Comparison of ENCODE assay signal across 15 cellular contexts in genomic region chr11:69496631-69497220, GRCh38. TPM values are rescaled to one million over a fixed set of nuclear protein-coding genes. Genes with fewer than 3 reads are reported as not detected.
DNase-seq lines count a peak whose midpoint lies in the region; ATAC-seq, FAIRE-seq and TF ChIP-seq lines count a peak whose summit lies in the region.
"Had no signal": no experiment of that assay in that cellular context is flagged by ENCODE, and none has a peak within 500 bp of the region (broad histone marks: within the 10 kb centered on the region; RNA-seq: fewer than 3 reads in every experiment).

No MANE protein-coding gene starts in this region.

- H3K4me1 Mint-ChIP-seq in HFFc6 (ENCODE audit: low read depth) = peaks cover 27% of the 10 kb centered on the region
- no peaks in the 10 kb centered on the region for H3K4me1 Mint-ChIP-seq in endodermal cell

- H2AFZ ChIP-seq in HepG2 (ENCODE audit: low read length) = no peak overlapping the region

- H3K9ac ChIP-seq in endodermal cell (ENCODE audit: extremely low read depth, low read length, poor library complexity, severe bottlenecking) = no peak overlapping the region
- peak overlapping the region; percentile 74 for H3K9ac ChIP-seq in HepG2 (ENCODE audit: insufficient read depth, low read depth, low read length)

- ATAC-seq in HepG2 (peak; percentile 41), GM21619 (IDR thresholded peaks at IDR 0.05; ENCODE audit: unreplicated experiment) (no peak)
- no peak for ATAC-seq in activated CD4-positive, CD25-positive, alpha-beta regulatory T cell treated with anti-CD3 and anti-CD28 coated beads, Interleukin-2, amount 50 U/mL, for 24 hours

- H3K36me3 ChIP-seq in endodermal cell (ENCODE audit: control insufficient read depth, insufficient read depth, low read length) (no peaks in the 10 kb centered on the region), HepG2 (replicated peaks in 1 of 2; ENCODE audit: control insufficient read depth in 1 of 2, insufficient read depth in 2 of 2, low read length in 2 of 2) (no peaks in the 10 kb centered on the region), small intestine (ENCODE audit: control insufficient read depth in 2 of 2, insufficient read depth in 2 of 2, low read length in 2 of 2) (no peaks in the 10 kb centered on the region)
- H3K36me3 ChIP-seq: thyroid gland had no signal

- H3K27ac ChIP-seq in endodermal cell (ENCODE audit: low read depth, low read length) = peak overlapping the region; percentile 92
- H3K27ac ChIP-seq in HepG2 (ENCODE audit: extremely low read length, insufficient read depth, low read length) = peak overlapping the region; percentile 73
- peak overlapping the region in 1 of 2 donors; percentile 22 for H3K27ac ChIP-seq in small intestine (ENCODE audit: low read depth in 1 of 2, low read length in 1 of 2)

- H3K4me2 ChIP-seq in HepG2 (ENCODE audit: low read depth, low read length) = peak overlapping the region; percentile 88

- POLR2A ChIA-PET in HepG2 (lab: Yijun Ruan, JAX) = interaction anchor here (0.6 to 2.6 kb wide), 10 partner anchors 12 to 340 kb away, joined by 3 to 16 read pairs (median 4); a partner anchor contains a TSS

- FAIRE-seq in HepG2 (lab: Jason Lieb, UNC) = no peak
- FAIRE-seq in small intestine (lab: Jason Lieb, UNC) = no peak
- no peak for FAIRE-seq in frontal cortex (lab: Jason Lieb, UNC)

- CTCF ChIA-PET in HepG2 (lab: Yijun Ruan, JAX; ENCODE audit: low intra/inter-chr PET ratio, low total read pairs) = no interaction called here

- WGBS in endodermal cell (ENCODE audit: insufficient coverage in 1 of 2, insufficient read length in 1 of 2), 2 experiments = 67 to 88% methylated on average over 1 to 12 of the region's 12 CpGs
- 50% methylated on average over 4 of the region's 12 CpGs for WGBS in HepG2 (ENCODE audit: low lambda C conversion rate)
- WGBS in small intestine, 3 donors = 31 to 47% (median 35%) methylated on average over 11 to 12 of the region's 12 CpGs

- TSS peak; percentile 87 for BruUV-seq in HepG2 (replicated peaks; lab: Mats Ljungman, UMichigan)

- H3K9me3 ChIP-seq in endodermal cell (ENCODE audit: control insufficient read depth, low read length) = no peaks in the 10 kb centered on the region
- H3K9me3 ChIP-seq in HepG2 (ENCODE audit: low read length) = no peaks in the 10 kb centered on the region
- H3K9me3 ChIP-seq in small intestine (ENCODE audit: control insufficient read depth, low read depth) = no peaks in the 10 kb centered on the region
- H3K9me3 ChIP-seq: thyroid gland had no signal

- no peaks in the 10 kb centered on the region for H4K20me1 ChIP-seq in HepG2 (ENCODE audit: insufficient read depth, low read length)

- TF ChIP-seq POLR2A in HepG2 (IDR thresholded peaks at IDR 0.05; ENCODE audit: insufficient read depth in 1 of 2, low read depth in 2 of 2, low read length in 2 of 2) = no peak

- DNase-seq in HFFc6 = no peak
- no peak for DNase-seq in endodermal cell
- no peak for DNase-seq in HepG2 (ENCODE audit: low spot score)
- peak; percentile 35 for DNase-seq in small intestine
- no peak for DNase-seq in frontal cortex (ENCODE audit: low spot score in 2 of 2)
- no peak for DNase-seq in foreskin melanocyte
- DNase-seq: activated CD8-positive, alpha-beta memory T cell treated with anti-CD3 and anti-CD28 coated beads for 24 hours; Kasumi-1; NCI-H2107 had no signal

- no peaks in the 10 kb centered on the region for H3K36me3 Mint-ChIP-seq in HFFc6 (ENCODE audit: low read depth)
- H3K36me3 Mint-ChIP-seq in endodermal cell (ENCODE audit: low read depth) = no peaks in the 10 kb centered on the region
- H3K36me3 Mint-ChIP-seq: activated naive CD8-positive, alpha-beta T cell; memory B cell had no signal

- H3K27me3 Mint-ChIP-seq in HFFc6 (ENCODE audit: insufficient read depth) (peaks cover 2% of the 10 kb centered on the region), endodermal cell (ENCODE audit: insufficient read depth) (peaks cover 1% of the 10 kb centered on the region)

- H3K4me1 ChIP-seq in endodermal cell (ENCODE audit: control insufficient read depth, insufficient read depth, low read length) = no peaks in the 10 kb centered on the region
- H3K4me1 ChIP-seq in HepG2 (ENCODE audit: insufficient read depth, low read length) = peaks cover 69% of the 10 kb centered on the region
- H3K4me1 ChIP-seq in small intestine (ENCODE audit: control insufficient read depth in 2 of 2, insufficient read depth in 1 of 2, low read depth in 1 of 2, low read length in 1 of 2) = peaks cover 0 to 8% of the 10 kb centered on the region in 2 donors

- H3K27me3 ChIP-seq in endodermal cell (ENCODE audit: control insufficient read depth, insufficient read depth, low read length, poor library complexity, severe bottlenecking) (no peaks in the 10 kb centered on the region), HepG2 (ENCODE audit: control insufficient read depth in 1 of 2, insufficient read depth in 2 of 2, low read length in 2 of 2) (peaks cover 2 to 3% of the 10 kb centered on the region in 2 experiments; a peak in 2 of 5 replicates), small intestine (ENCODE audit: control insufficient read depth in 2 of 2, insufficient read depth in 2 of 2, low read length in 2 of 2) (no peaks in the 10 kb centered on the region)
- H3K27me3 ChIP-seq: thyroid gland had no signal

- H3K9me3 Mint-ChIP-seq in HFFc6 = no peaks in the 10 kb centered on the region
- H3K9me3 Mint-ChIP-seq in endodermal cell = no peaks in the 10 kb centered on the region
- H3K9me3 Mint-ChIP-seq: memory B cell had no signal

- H3K27ac Mint-ChIP-seq in HFFc6 (peak overlapping the region; percentile 74), endodermal cell (no peak overlapping the region)
- H3K27ac Mint-ChIP-seq: activated naive CD8-positive, alpha-beta T cell; memory B cell had no signal

- H3K4me3 ChIP-seq in endodermal cell (ENCODE audit: low read length) (no peak overlapping the region), HepG2 (replicated peaks in 1 of 3; ENCODE audit: insufficient read depth in 1 of 3, low read depth in 2 of 3, low read length in 3 of 3) (peak overlapping the region in 2 of 3 experiments; percentile 39 to 63; a peak in 4 of 6 replicates), small intestine (ENCODE audit: low read depth in 1 of 2, low read length in 2 of 2) (no peak overlapping the region)
- H3K4me3 ChIP-seq: thyroid gland had no signal

- TF ChIP-seq RAD21 in HepG2 (CRISPR knock-in tag; IDR thresholded peaks at IDR 0.05) = no peak

- no peak for TF ChIP-seq EP300 in HepG2 (IDR thresholded peaks at IDR 0.05; ENCODE audit: low read depth in 2 of 2, low read length in 2 of 2)
- no peak for TF ChIP-seq EP300 in HepG2 (CRISPR knock-in tag; IDR thresholded peaks at IDR 0.05; ENCODE audit: borderline replicate concordance)

- intact Hi-C loops in HepG2 (cut with micrococcal nuclease; ENCODE audit: unreplicated experiment) = loop anchor here (1.0 to 10.0 kb wide), 3 partner anchors 28 to 148 kb away; partner anchors contain the start of gene CCND1

- H3K4me3 Mint-ChIP-seq in HFFc6 (peak overlapping the region; percentile 42; the same call in 1 of the 2 replicates), endodermal cell (no peak overlapping the region)
- H3K4me3 Mint-ChIP-seq: activated naive CD8-positive, alpha-beta T cell; memory B cell had no signal

- TF ChIP-seq CTCF in HFFc6 (IDR thresholded peaks at IDR 0.05) (no peak), endodermal cell (conservative IDR thresholded peaks at IDR 0.05) (no peak), HepG2 (CRISPR knock-in tag; IDR thresholded peaks at IDR 0.05) (no peak)

- no peaks in the 10 kb centered on the region for H3K79me2 ChIP-seq in HepG2 (ENCODE audit: insufficient read depth, low read length)

- in situ Hi-C loops in HepG2 (cut with HindIII; ENCODE audit: extremely low pct_ligation_motif_present, low pct_unique_long_range_greater_than_20kb) = no loop called here

RNA-seq across cellular contexts. Expression of gene LINC01488, which starts 15.3 kb away (rescaled TPM):
- total RNA-seq in HFFc6 (2021; fragmentation: NEBNext Ultra II Directional; extraction: Animal tissue kit (Norgen Biotek cat#: 25700)) = not detected
- not detected for total RNA-seq in endodermal cell
- not detected for polyA plus RNA-seq in endodermal cell (2013, experiment 1 of 2)
- not detected for polyA plus RNA-seq in endodermal cell (2013, experiment 2 of 2)
- total RNA-seq in HepG2 (2016; rRNA removed; fragmentation: Illumina TruSeq; extraction: Trizol) = 0.14 and 0.58 TPM in 2 replicates
- 0.10 and 0.18 TPM in 2 replicates for total RNA-seq in HepG2 (2016; cell fraction: cytosol; rRNA removed; fragmentation: Illumina TruSeq; extraction: Trizol; ENCODE audit: low read depth)
- total RNA-seq in HepG2 (2016; cell fraction: insoluble cytoplasmic fraction; rRNA removed; fragmentation: Illumina TruSeq; extraction: Trizol) = 0.09 and 0.74 TPM in 2 replicates
- 0.17 and 0.31 TPM in 2 replicates for total RNA-seq in HepG2 (2016; cell fraction: membrane; rRNA removed; fragmentation: Illumina TruSeq; extraction: Trizol)
- total RNA-seq in HepG2 (2016; cell fraction: nucleus; rRNA removed; fragmentation: Illumina TruSeq; extraction: Trizol) = 0.47 and 1.4 TPM in 2 replicates
- 0.13 and 0.26 TPM in 2 replicates for polyA plus RNA-seq in HepG2 (2011; rRNA removed)
- 0.11 TPM in 1 of 2 replicates, not detected in the other for polyA plus RNA-seq in HepG2 (2011; cell fraction: cytosol; rRNA removed)
- 0.31 and 1.3 TPM in 2 replicates for polyA plus RNA-seq in HepG2 (2011; cell fraction: nucleus; rRNA removed)
- polyA plus RNA-seq in HepG2 (2012) = 0.04 TPM in 1 of 2 replicates, not detected in the other
- 0.09 and 0.12 TPM in 2 replicates for polyA plus RNA-seq in HepG2 (2016; cell fraction: cytosol; fragmentation: Illumina TruSeq; extraction: Trizol; ENCODE audit: low read depth)
- polyA plus RNA-seq in HepG2 (2016; cell fraction: insoluble cytoplasmic fraction; fragmentation: Illumina TruSeq; extraction: Trizol; ENCODE audit: low read depth) = 0.21 and 0.39 TPM in 2 replicates
- polyA plus RNA-seq in HepG2 (2016; cell fraction: membrane; fragmentation: Illumina TruSeq; extraction: Trizol; ENCODE audit: low read depth) = 0.22 TPM in 2 replicates
- 1.7 and 3.1 TPM in 2 replicates for polyA plus RNA-seq in HepG2 (2016; cell fraction: nucleus; fragmentation: Illumina TruSeq; extraction: Trizol; ENCODE audit: insufficient read depth, low read depth)
- polyA minus RNA-seq in HepG2 (2011; rRNA and poly(A)+ RNA removed; ENCODE audit: low replicate concordance) = 0.16 TPM in 1 of 2 replicates, not detected in the other
- not detected in 2 replicates for polyA minus RNA-seq in HepG2 (2011; cell fraction: cytosol; rRNA and poly(A)+ RNA removed)
- polyA minus RNA-seq in HepG2 (2011; cell fraction: nucleus; rRNA and poly(A)+ RNA removed) = 0.12 and 0.39 TPM in 2 replicates
- polyA plus RNA-seq in small intestine = not detected
- total RNA-seq in frontal cortex = not detected
- total RNA-seq: dermis blood vessel endothelial cell, thyroid gland had no signal

Comparison
In these comparisons a context has a peak if more than half of its experiments do, and no peak if none do; other contexts are left out.
1. H3K4me3 ChIP-seq: peak in HepG2 (2 of 3); none in endodermal cell (single experiment) and small intestine (0 of 2).